7 cellular contexts compared by ENCODE assay signal in the genomic region with DNA sequence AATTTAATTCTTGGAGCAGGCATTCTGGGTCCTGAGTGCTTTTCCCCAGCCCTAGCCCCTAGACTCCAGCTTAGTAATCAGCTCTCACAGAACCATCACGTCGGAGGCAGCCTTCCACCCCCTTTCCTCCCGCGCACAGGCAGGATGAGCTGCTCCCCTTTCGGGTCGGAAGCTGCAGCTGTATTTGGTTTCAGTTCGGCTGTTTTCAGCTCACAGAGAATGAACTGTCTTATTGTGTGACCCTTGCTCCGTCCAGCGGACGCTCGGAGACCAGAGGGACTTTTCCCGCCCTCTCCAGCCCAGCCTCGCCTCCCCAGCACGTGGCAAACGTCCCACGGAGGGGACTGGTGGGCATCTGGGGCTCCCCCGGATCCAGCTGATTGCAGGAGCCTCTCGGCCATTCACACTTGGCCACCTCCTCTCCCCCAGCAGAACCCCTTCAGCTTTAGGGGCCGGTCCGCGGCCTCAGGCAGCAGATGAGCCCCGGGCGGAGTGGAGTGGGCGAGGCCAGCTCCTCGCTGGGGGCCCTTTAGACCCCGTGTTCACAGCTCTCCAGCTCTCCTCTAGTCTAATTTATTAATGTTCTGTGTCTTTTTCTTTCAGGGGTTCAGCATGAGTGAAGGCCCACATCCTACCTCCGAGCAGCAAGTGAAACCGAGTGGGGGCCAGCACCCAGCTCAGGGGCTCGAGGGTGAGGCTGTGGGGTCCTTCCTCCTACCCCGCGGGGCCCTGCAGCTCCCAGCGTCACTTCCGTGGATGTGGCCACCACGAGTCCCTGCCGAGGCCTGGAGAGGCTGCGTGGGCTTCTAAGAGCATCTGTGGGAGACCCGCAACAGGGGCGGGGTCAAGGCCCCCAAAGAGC. TPM values are rescaled to one million over a fixed set of nuclear protein-coding genes. Genes with fewer than 3 reads are reported as not detected.
DNase-seq lines count a peak whose midpoint lies in the region; ATAC-seq and TF ChIP-seq lines count a peak whose summit lies in the region.

No MANE protein-coding gene starts in this region.

- H3K27ac ChIP-seq in hepatocyte = no peak overlapping the region

- H3K4me2 ChIP-seq in hepatocyte = peak overlapping the region; percentile 75

- 68% methylated on average over 38 of the region's 38 CpGs for WGBS in hepatocyte (ENCODE audit: low lambda C conversion rate, missing lambda C conversion rate)

- no peak for TF ChIP-seq CTCF in hepatocyte (IDR thresholded peaks at IDR 0.05; ENCODE audit: poor library complexity)

- intact Hi-C loops in activated CD4-positive, alpha-beta T cell treated with anti-CD3 and anti-CD28 coated beads, Interleukin-2, amount 10 ng/mL, durations not matched to agents 24 days and 14 days (cut with micrococcal nuclease) = loop anchor here (10.0 kb wide), 1 partner anchor 246 kb away; no protein-coding TSS in a partner anchor

- H3K36me3 ChIP-seq in hepatocyte (replicated peaks; ENCODE audit: insufficient read depth, low read depth) = no peaks in the 10 kb centered on the region

- H3K27ac Mint-ChIP-seq in activated CD4-positive, alpha-beta T cell treated with anti-CD3 and anti-CD28 coated beads, Interleukin-2, amount 10 ng/mL, durations not matched to agents 24 days and 14 days = no peak overlapping the region

- no peaks in the 10 kb centered on the region for H3K9me2 ChIP-seq in hepatocyte (replicated peaks; ENCODE audit: insufficient read depth)

- peaks cover 9% of the 10 kb centered on the region for H3K4me1 ChIP-seq in hepatocyte (ENCODE audit: insufficient read depth)

- ATAC-seq in GM19438 (IDR thresholded peaks at IDR 0.05; ENCODE audit: low read depth, unreplicated experiment) = peak; percentile 81

- H3K9me3 Mint-ChIP-seq in activated CD4-positive, alpha-beta T cell treated with anti-CD3 and anti-CD28 coated beads, Interleukin-2, amount 10 ng/mL, durations not matched to agents 24 days and 14 days = no peaks in the 10 kb centered on the region

- no peaks in the 10 kb centered on the region for H3K79me2 ChIP-seq in hepatocyte

- peaks cover 41% of the 10 kb centered on the region for H3K27me3 Mint-ChIP-seq in activated CD4-positive, alpha-beta T cell treated with anti-CD3 and anti-CD28 coated beads, Interleukin-2, amount 10 ng/mL, durations not matched to agents 24 days and 14 days

- H3K4me1 Mint-ChIP-seq in activated CD4-positive, alpha-beta T cell treated with anti-CD3 and anti-CD28 coated beads, Interleukin-2, amount 10 ng/mL, durations not matched to agents 24 days and 14 days = peaks cover 17% of the 10 kb centered on the region

- H3K36me3 Mint-ChIP-seq in activated CD4-positive, alpha-beta T cell treated with anti-CD3 and anti-CD28 coated beads, Interleukin-2, amount 10 ng/mL, durations not matched to agents 24 days and 14 days (ENCODE audit: low read depth) = no peaks in the 10 kb centered on the region

- no peaks in the 10 kb centered on the region for H4K20me1 ChIP-seq in hepatocyte (ENCODE audit: insufficient read depth, poor library complexity, severe bottlenecking)

- no peak overlapping the region for H2AFZ ChIP-seq in hepatocyte

- peak; percentile 79 for DNase-seq in activated CD4-positive, alpha-beta T cell treated with anti-CD3 and anti-CD28 coated beads, Interleukin-2, amount 10 ng/mL, durations not matched to agents 24 days and 14 days
- DNase-seq in hepatocyte (ENCODE audit: low spot score) = no peak
- DNase-seq in stimulated activated CD4-positive, alpha-beta T cell treated with anti-CD3 and anti-CD28 coated beads, Interleukin-2, amount 100 ng/mL, for 4 hours (ENCODE audit: low read depth) = peak; percentile 39
- DNase-seq in effector CD4-positive, alpha-beta T cell = no peak
- no peak for DNase-seq in HUDEP-2 (lab: John Stamatoyannopoulos, UW; ENCODE audit: unreplicated experiment in 76 of 76)
- DNase-seq in KG1 (lab: John Stamatoyannopoulos, UW) = no peak

- no peak overlapping the region for H3K4me3 ChIP-seq in hepatocyte

- H3K27me3 ChIP-seq in hepatocyte = peaks cover 37% of the 10 kb centered on the region

- peak overlapping the region; percentile 74 for H3K4me3 Mint-ChIP-seq in activated CD4-positive, alpha-beta T cell treated with anti-CD3 and anti-CD28 coated beads, Interleukin-2, amount 10 ng/mL, durations not matched to agents 24 days and 14 days

- H3K9me3 ChIP-seq in hepatocyte (ENCODE audit: low read depth) = no peaks in the 10 kb centered on the region

RNA-seq across cellular contexts. Expression of a gene that starts 0.9 kb away (rescaled TPM):
- total RNA-seq in activated CD4-positive, alpha-beta T cell treated with anti-CD3 and anti-CD28 coated beads, Interleukin-2, amount 10 ng/mL, durations not matched to agents 24 days and 14 days = 0.14 TPM in 1 of 2 replicates, not detected in the other
- 0.10 TPM in 1 of 2 replicates, not detected in the other for total RNA-seq in hepatocyte
- not detected in 2 replicates for polyA plus RNA-seq in hepatocyte

RNA-seq across cellular contexts. Expression of a gene that starts 11.7 kb away (rescaled TPM):
- 0.09 TPM in 2 replicates for total RNA-seq in activated CD4-positive, alpha-beta T cell treated with anti-CD3 and anti-CD28 coated beads, Interleukin-2, amount 10 ng/mL, durations not matched to agents 24 days and 14 days
- not detected in 2 replicates for total RNA-seq in hepatocyte
- not detected in 2 replicates for polyA plus RNA-seq in hepatocyte

RNA-seq across cellular contexts. Expression of a gene that starts 37.1 kb away (rescaled TPM):
- 4.3 and 4.6 TPM in 2 replicates for total RNA-seq in activated CD4-positive, alpha-beta T cell treated with anti-CD3 and anti-CD28 coated beads, Interleukin-2, amount 10 ng/mL, durations not matched to agents 24 days and 14 days
- 9.3 and 9.7 TPM in 2 replicates for total RNA-seq in hepatocyte
- 9.9 and 15.0 TPM in 2 replicates for polyA plus RNA-seq in hepatocyte

RNA-seq across cellular contexts. Expression of a gene that starts 47.4 kb away (rescaled TPM):
- 33.1 and 36.0 TPM in 2 replicates for total RNA-seq in activated CD4-positive, alpha-beta T cell treated with anti-CD3 and anti-CD28 coated beads, Interleukin-2, amount 10 ng/mL, durations not matched to agents 24 days and 14 days
- total RNA-seq in hepatocyte = 27.7 and 32.6 TPM in 2 replicates
- 46.0 and 58.0 TPM in 2 replicates for polyA plus RNA-seq in hepatocyte

RNA-seq across cellular contexts. Expression of a gene that starts 47.7 kb away (rescaled TPM):
- 26.7 and 33.0 TPM in 2 replicates for total RNA-seq in activated CD4-positive, alpha-beta T cell treated with anti-CD3 and anti-CD28 coated beads, Interleukin-2, amount 10 ng/mL, durations not matched to agents 24 days and 14 days
- 30.5 and 33.4 TPM in 2 replicates for total RNA-seq in hepatocyte
- polyA plus RNA-seq in hepatocyte = 25.4 and 25.7 TPM in 2 replicates

Comparison
In these comparisons a context has a peak if more than half of its experiments do, and no peak if none do; other contexts are left out.
1. DNase-seq: peak in activated CD4-positive, alpha-beta T cell treated with anti-CD3 and anti-CD28 coated beads, Interleukin-2, amount 10 ng/mL, durations not matched to agents 24 days and 14 days (single experiment) and stimulated activated CD4-positive, alpha-beta T cell treated with anti-CD3 and anti-CD28 coated beads, Interleukin-2, amount 100 ng/mL, for 4 hours (single experiment); none in hepatocyte (single experiment), effector CD4-positive, alpha-beta T cell (single experiment), HUDEP-2 (0 of 76) and KG1 (single experiment).